Comparison of ENCODE assay signal across 8 cellular contexts in genomic region chr4:173264245-173264959, GRCh38.
DNase-seq lines count a peak whose midpoint lies in the region; ATAC-seq lines count a peak whose summit lies in the region.

No MANE protein-coding gene starts in this region.

- peaks cover 11% of the 10 kb centered on the region for H3K79me1 ChIP-seq in mesenchymal stem cell (replicated peaks; ENCODE audit: low read length, poor library complexity, severe bottlenecking)

- no peak overlapping the region for H4K91ac ChIP-seq in mesenchymal stem cell (ENCODE audit: low read length)

- no peak overlapping the region for H3K18ac ChIP-seq in mesenchymal stem cell (ENCODE audit: low read depth in 1 of 2, low read length in 2 of 2)

- CTCF ChIA-PET in activated CD4-positive, alpha-beta memory T cell treated with anti-CD3 and anti-CD28 coated beads for 36 hours (lab: Charles Lee): interaction anchor here (1.4 to 1.6 kb wide), 2 partner anchors 37 to 251 kb away, joined by 5 to 7 read pairs; no protein-coding TSS in a partner anchor
- CTCF ChIA-PET in activated CD4-positive, alpha-beta memory T cell treated with anti-CD3 and anti-CD28 coated beads, Interleukin-2, amount 10 ng/mL, durations not matched to agents 7 days and 5 days (lab: Charles Lee): interaction anchor here (1.3 to 1.4 kb wide), 2 partner anchors 37 to 251 kb away, joined by 4 read pairs; no protein-coding TSS in a partner anchor
- CTCF ChIA-PET in activated naive CD4-positive, alpha-beta T cell treated with anti-CD3 and anti-CD28 coated beads, Interleukin-2, amount 10 ng/mL, durations not matched to agents 7 days and 5 days (lab: Charles Lee): interaction anchor here (1.1 to 1.3 kb wide), 3 partner anchors 23 to 251 kb away, joined by 3 to 9 read pairs (median 3); no protein-coding TSS in a partner anchor

- no peak overlapping the region for H2AFZ ChIP-seq in mesenchymal stem cell (ENCODE audit: low read depth, low read length)

- no peak overlapping the region for H2BK15ac ChIP-seq in mesenchymal stem cell (ENCODE audit: low read depth, poor library complexity, severe bottlenecking)

- peak; percentile 37 for DNase-seq in activated CD4-positive, alpha-beta memory T cell treated with anti-CD3 and anti-CD28 coated beads for 36 hours
- no peak for DNase-seq in activated CD4-positive, alpha-beta memory T cell treated with anti-CD3 and anti-CD28 coated beads, Interleukin-2, amount 10 ng/mL, durations not matched to agents 7 days and 5 days
- DNase-seq in NCI-H2029 treated with DMSO at 0.1 percent for 48 hours (lab: John Stamatoyannopoulos, UW) (peak; percentile 18), mesenchymal stem cell (peak; percentile 60), mesenteric fat pad (ENCODE audit: low spot score) (no peak), hippocampal formation (lab: John Stamatoyannopoulos, UW) (no peak)
- peak; percentile 64 for DNase-seq in activated naive CD4-positive, alpha-beta T cell treated with anti-CD3 and anti-CD28 coated beads, Interleukin-2, amount 10 ng/mL, durations not matched to agents 7 days and 5 days

- 57% methylated on average over 6 of the region's 6 CpGs for WGBS in mesenchymal stem cell

- peaks cover 9% of the 10 kb centered on the region for H3K4me1 ChIP-seq in mesenchymal stem cell (ENCODE audit: control insufficient read depth, insufficient read depth, low read depth, low read length)

- H3K27ac ChIP-seq in mesenchymal stem cell (ENCODE audit: low read length, poor library complexity, severe bottlenecking): peak overlapping the region; percentile 57

- peak; percentile 82 for ATAC-seq in HG02885 (IDR thresholded peaks at IDR 0.05; ENCODE audit: poor library complexity, unreplicated experiment)

- intact Hi-C loops in activated CD4-positive, alpha-beta memory T cell treated with anti-CD3 and anti-CD28 coated beads for 36 hours (cut with micrococcal nuclease): no loop called here

- no peaks in the 10 kb centered on the region for H3K36me3 Mint-ChIP-seq in activated CD4-positive, alpha-beta memory T cell treated with anti-CD3 and anti-CD28 coated beads for 36 hours
- no peaks in the 10 kb centered on the region for H3K36me3 Mint-ChIP-seq in activated CD4-positive, alpha-beta memory T cell treated with anti-CD3 and anti-CD28 coated beads, Interleukin-2, amount 10 ng/mL, durations not matched to agents 7 days and 5 days (ENCODE audit: low read depth)
- H3K36me3 Mint-ChIP-seq in activated naive CD4-positive, alpha-beta T cell treated with anti-CD3 and anti-CD28 coated beads, Interleukin-2, amount 10 ng/mL, durations not matched to agents 7 days and 5 days: no peaks in the 10 kb centered on the region

- H3K4me1 Mint-ChIP-seq in activated CD4-positive, alpha-beta memory T cell treated with anti-CD3 and anti-CD28 coated beads for 36 hours (ENCODE audit: low read depth): peaks cover 17% of the 10 kb centered on the region
- H3K4me1 Mint-ChIP-seq in activated CD4-positive, alpha-beta memory T cell treated with anti-CD3 and anti-CD28 coated beads, Interleukin-2, amount 10 ng/mL, durations not matched to agents 7 days and 5 days: peaks cover 10% of the 10 kb centered on the region
- H3K4me1 Mint-ChIP-seq in activated naive CD4-positive, alpha-beta T cell treated with anti-CD3 and anti-CD28 coated beads, Interleukin-2, amount 10 ng/mL, durations not matched to agents 7 days and 5 days: peaks cover 20% of the 10 kb centered on the region

- peak overlapping the region; percentile 7 for H2AK5ac ChIP-seq in mesenchymal stem cell (ENCODE audit: low read length, severe bottlenecking)

- POLR2A ChIA-PET in activated CD4-positive, alpha-beta memory T cell treated with anti-CD3 and anti-CD28 coated beads for 36 hours (lab: Charles Lee): no interaction called here
- POLR2A ChIA-PET in activated CD4-positive, alpha-beta memory T cell treated with anti-CD3 and anti-CD28 coated beads, Interleukin-2, amount 10 ng/mL, durations not matched to agents 7 days and 5 days (lab: Charles Lee): no interaction called here

- H2BK120ac ChIP-seq in mesenchymal stem cell (ENCODE audit: low read depth, low read length): no peak overlapping the region

- H3K27me3 ChIP-seq in mesenchymal stem cell (ENCODE audit: control insufficient read depth in 1 of 2, insufficient read depth in 1 of 2, low read length in 2 of 2): no peaks in the 10 kb centered on the region

- no peak overlapping the region for H3K27ac Mint-ChIP-seq in activated CD4-positive, alpha-beta memory T cell treated with anti-CD3 and anti-CD28 coated beads for 36 hours
- H3K27ac Mint-ChIP-seq in activated CD4-positive, alpha-beta memory T cell treated with anti-CD3 and anti-CD28 coated beads, Interleukin-2, amount 10 ng/mL, durations not matched to agents 7 days and 5 days: no peak overlapping the region
- H3K27ac Mint-ChIP-seq in activated naive CD4-positive, alpha-beta T cell treated with anti-CD3 and anti-CD28 coated beads, Interleukin-2, amount 10 ng/mL, durations not matched to agents 7 days and 5 days: peak overlapping the region; percentile 70

- peaks cover 0 to 7% of the 10 kb centered on the region in 2 experiments for H3K36me3 ChIP-seq in mesenchymal stem cell (ENCODE audit: control insufficient read depth in 1 of 2, insufficient read depth in 2 of 2, low read depth in 1 of 2, low read length in 2 of 2)

- H3K9me3 ChIP-seq in mesenchymal stem cell (ENCODE audit: control insufficient read depth, low read length): no peaks in the 10 kb centered on the region

- H4K8ac ChIP-seq in mesenchymal stem cell (ENCODE audit: low read length): no peak overlapping the region

- no peaks in the 10 kb centered on the region for H3K27me3 Mint-ChIP-seq in activated CD4-positive, alpha-beta memory T cell treated with anti-CD3 and anti-CD28 coated beads for 36 hours
- H3K27me3 Mint-ChIP-seq in activated CD4-positive, alpha-beta memory T cell treated with anti-CD3 and anti-CD28 coated beads, Interleukin-2, amount 10 ng/mL, durations not matched to agents 7 days and 5 days: no peaks in the 10 kb centered on the region
- H3K27me3 Mint-ChIP-seq in activated naive CD4-positive, alpha-beta T cell treated with anti-CD3 and anti-CD28 coated beads, Interleukin-2, amount 10 ng/mL, durations not matched to agents 7 days and 5 days: no peaks in the 10 kb centered on the region

- no peak overlapping the region for H3K4me3 Mint-ChIP-seq in activated CD4-positive, alpha-beta memory T cell treated with anti-CD3 and anti-CD28 coated beads for 36 hours
- no peak overlapping the region for H3K4me3 Mint-ChIP-seq in activated CD4-positive, alpha-beta memory T cell treated with anti-CD3 and anti-CD28 coated beads, Interleukin-2, amount 10 ng/mL, durations not matched to agents 7 days and 5 days
- H3K4me3 Mint-ChIP-seq in activated naive CD4-positive, alpha-beta T cell treated with anti-CD3 and anti-CD28 coated beads, Interleukin-2, amount 10 ng/mL, durations not matched to agents 7 days and 5 days: peak overlapping the region; percentile 9

- H3K4me2 ChIP-seq in mesenchymal stem cell (ENCODE audit: low read length, poor library complexity, severe bottlenecking): no peak overlapping the region

- no peak overlapping the region for H3K9ac ChIP-seq in mesenchymal stem cell (ENCODE audit: low read length)

- H3K9me3 Mint-ChIP-seq in activated CD4-positive, alpha-beta memory T cell treated with anti-CD3 and anti-CD28 coated beads for 36 hours: no peaks in the 10 kb centered on the region
- H3K9me3 Mint-ChIP-seq in activated CD4-positive, alpha-beta memory T cell treated with anti-CD3 and anti-CD28 coated beads, Interleukin-2, amount 10 ng/mL, durations not matched to agents 7 days and 5 days: no peaks in the 10 kb centered on the region
- H3K9me3 Mint-ChIP-seq in activated naive CD4-positive, alpha-beta T cell treated with anti-CD3 and anti-CD28 coated beads, Interleukin-2, amount 10 ng/mL, durations not matched to agents 7 days and 5 days: no peaks in the 10 kb centered on the region

- no peak overlapping the region for H2BK5ac ChIP-seq in mesenchymal stem cell (ENCODE audit: low read depth, low read length, poor library complexity, severe bottlenecking)

- H3K4ac ChIP-seq in mesenchymal stem cell (ENCODE audit: low read depth in 1 of 2, low read length in 2 of 2): no peak overlapping the region

- H2BK12ac ChIP-seq in mesenchymal stem cell (ENCODE audit: low read length in 2 of 2): no peak overlapping the region

- no peak overlapping the region for H3K23ac ChIP-seq in mesenchymal stem cell (ENCODE audit: low read length in 2 of 2)

- peak overlapping the region in 1 of 2 experiments; percentile 3 for H3K4me3 ChIP-seq in mesenchymal stem cell (ENCODE audit: insufficient read depth in 1 of 2, low read depth in 1 of 2, low read length in 2 of 2)

- H3K14ac ChIP-seq in mesenchymal stem cell (ENCODE audit: low read length in 2 of 2): no peak overlapping the region

Comparison
In these comparisons a context has a peak if more than half of its experiments do, and no peak if none do; other contexts are left out.
1. DNase-seq: peak in activated CD4-positive, alpha-beta memory T cell treated with anti-CD3 and anti-CD28 coated beads for 36 hours (single experiment), NCI-H2029 treated with DMSO at 0.1 percent for 48 hours (single experiment), activated naive CD4-positive, alpha-beta T cell treated with anti-CD3 and anti-CD28 coated beads, Interleukin-2, amount 10 ng/mL, durations not matched to agents 7 days and 5 days (single experiment) and mesenchymal stem cell (single experiment); none in activated CD4-positive, alpha-beta memory T cell treated with anti-CD3 and anti-CD28 coated beads, Interleukin-2, amount 10 ng/mL, durations not matched to agents 7 days and 5 days (single experiment), mesenteric fat pad (single experiment) and hippocampal formation (0 of 2).